ENCODE assay signal across 1 cellular context in the genomic region with DNA sequence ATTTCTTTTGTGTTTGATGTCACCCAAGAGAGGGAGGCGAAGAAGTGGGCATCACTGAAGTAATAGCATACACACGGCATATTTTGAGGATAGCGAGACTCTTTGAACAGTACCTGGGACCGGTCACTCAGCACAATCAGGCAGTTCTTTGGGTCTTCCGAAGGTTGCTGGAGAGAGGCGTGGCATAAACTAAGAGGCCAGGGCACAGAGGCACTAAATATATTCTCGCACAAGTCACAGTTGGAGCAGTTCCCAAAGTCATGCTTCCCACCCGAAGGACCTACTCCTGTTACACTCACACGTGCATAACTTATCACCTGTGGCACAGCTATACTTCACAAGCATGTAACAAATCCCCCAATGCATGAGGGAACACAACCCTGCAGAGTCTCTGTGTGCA.
TF ChIP-seq lines count a peak whose summit lies in the region.

No MANE protein-coding gene starts in this region.

TF ChIP-seq in GM23338, 12 proteins besides CTCF, POLR2A, EP300 and RAD21 (continued from another document):
- TF ChIP-seq, protein P1, sequence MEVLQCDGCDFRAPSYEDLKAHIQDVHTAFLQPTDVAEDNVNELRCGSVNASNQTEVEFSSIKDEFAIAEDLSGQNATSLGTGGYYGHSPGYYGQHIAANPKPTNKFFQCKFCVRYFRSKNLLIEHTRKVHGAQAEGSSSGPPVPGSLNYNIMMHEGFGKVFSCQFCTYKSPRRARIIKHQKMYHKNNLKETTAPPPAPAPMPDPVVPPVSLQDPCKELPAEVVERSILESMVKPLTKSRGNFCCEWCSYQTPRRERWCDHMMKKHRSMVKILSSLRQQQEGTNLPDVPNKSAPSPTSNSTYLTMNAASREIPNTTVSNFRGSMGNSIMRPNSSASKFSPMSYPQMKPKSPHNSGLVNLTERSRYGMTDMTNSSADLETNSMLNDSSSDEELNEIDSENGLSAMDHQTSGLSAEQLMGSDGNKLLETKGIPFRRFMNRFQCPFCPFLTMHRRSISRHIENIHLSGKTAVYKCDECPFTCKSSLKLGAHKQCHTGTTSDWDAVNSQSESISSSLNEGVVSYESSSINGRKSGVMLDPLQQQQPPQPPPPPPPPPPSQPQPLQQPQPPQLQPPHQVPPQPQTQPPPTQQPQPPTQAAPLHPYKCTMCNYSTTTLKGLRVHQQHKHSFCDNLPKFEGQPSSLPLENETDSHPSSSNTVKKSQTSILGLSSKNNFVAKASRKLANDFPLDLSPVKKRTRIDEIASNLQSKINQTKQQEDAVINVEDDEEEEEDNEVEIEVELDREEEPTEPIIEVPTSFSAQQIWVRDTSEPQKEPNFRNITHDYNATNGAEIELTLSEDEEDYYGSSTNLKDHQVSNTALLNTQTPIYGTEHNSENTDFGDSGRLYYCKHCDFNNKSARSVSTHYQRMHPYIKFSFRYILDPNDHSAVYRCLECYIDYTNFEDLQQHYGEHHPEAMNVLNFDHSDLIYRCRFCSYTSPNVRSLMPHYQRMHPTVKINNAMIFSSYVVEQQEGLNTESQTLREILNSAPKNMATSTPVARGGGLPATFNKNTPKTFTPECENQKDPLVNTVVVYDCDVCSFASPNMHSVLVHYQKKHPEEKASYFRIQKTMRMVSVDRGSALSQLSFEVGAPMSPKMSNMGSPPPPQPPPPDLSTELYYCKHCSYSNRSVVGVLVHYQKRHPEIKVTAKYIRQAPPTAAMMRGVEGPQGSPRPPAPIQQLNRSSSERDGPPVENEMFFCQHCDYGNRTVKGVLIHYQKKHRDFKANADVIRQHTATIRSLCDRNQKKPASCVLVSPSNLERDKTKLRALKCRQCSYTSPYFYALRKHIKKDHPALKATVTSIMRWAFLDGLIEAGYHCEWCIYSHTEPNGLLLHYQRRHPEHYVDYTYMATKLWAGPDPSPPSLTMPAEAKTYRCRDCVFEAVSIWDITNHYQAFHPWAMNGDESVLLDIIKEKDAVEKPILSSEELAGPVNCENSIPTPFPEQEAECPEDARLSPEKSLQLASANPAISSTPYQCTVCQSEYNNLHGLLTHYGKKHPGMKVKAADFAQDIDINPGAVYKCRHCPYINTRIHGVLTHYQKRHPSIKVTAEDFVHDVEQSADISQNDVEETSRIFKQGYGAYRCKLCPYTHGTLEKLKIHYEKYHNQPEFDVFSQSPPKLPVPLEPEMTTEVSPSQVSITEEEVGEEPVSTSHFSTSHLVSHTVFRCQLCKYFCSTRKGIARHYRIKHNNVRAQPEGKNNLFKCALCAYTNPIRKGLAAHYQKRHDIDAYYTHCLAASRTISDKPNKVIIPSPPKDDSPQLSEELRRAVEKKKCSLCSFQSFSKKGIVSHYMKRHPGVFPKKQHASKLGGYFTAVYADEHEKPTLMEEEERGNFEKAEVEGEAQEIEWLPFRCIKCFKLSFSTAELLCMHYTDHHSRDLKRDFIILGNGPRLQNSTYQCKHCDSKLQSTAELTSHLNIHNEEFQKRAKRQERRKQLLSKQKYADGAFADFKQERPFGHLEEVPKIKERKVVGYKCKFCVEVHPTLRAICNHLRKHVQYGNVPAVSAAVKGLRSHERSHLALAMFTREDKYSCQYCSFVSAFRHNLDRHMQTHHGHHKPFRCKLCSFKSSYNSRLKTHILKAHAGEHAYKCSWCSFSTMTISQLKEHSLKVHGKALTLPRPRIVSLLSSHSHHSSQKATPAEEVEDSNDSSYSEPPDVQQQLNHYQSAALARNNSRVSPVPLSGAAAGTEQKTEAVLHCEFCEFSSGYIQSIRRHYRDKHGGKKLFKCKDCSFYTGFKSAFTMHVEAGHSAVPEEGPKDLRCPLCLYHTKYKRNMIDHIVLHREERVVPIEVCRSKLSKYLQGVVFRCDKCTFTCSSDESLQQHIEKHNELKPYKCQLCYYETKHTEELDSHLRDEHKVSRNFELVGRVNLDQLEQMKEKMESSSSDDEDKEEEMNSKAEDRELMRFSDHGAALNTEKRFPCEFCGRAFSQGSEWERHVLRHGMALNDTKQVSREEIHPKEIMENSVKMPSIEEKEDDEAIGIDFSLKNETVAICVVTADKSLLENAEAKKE (CRISPR knock-in tag; IDR thresholded peaks at IDR 0.05) = no peak
- no peak for TF ChIP-seq CREB1 (CRISPR knock-in tag; IDR thresholded peaks at IDR 0.05; ENCODE audit: low read depth)
- no peak for TF ChIP-seq ZNF331 (CRISPR knock-in tag; IDR thresholded peaks at IDR 0.05; ENCODE audit: low read depth)
- no peak for TF ChIP-seq STAT1 (IDR thresholded peaks at IDR 0.05; ENCODE audit: unreplicated experiment)
- no peak for TF ChIP-seq POLR2AphosphoS5 (IDR thresholded peaks at IDR 0.05; ENCODE audit: low read depth)
- no peak for TF ChIP-seq ZNF114 (CRISPR knock-in tag; IDR thresholded peaks at IDR 0.05)
- no peak for TF ChIP-seq REST (IDR thresholded peaks at IDR 0.05; ENCODE audit: unreplicated experiment)
